In genomic region chr1:101174722-101175121, GRCh38 we compare ENCODE assay signal across 12 cellular contexts.
DNase-seq lines count a peak whose midpoint lies in the region; ATAC-seq and TF ChIP-seq lines count a peak whose summit lies in the region.
"Had no signal": no experiment of that assay in that cellular context is flagged by ENCODE, and none has a peak within 500 bp of the region (broad histone marks: within the 10 kb centered on the region; RNA-seq: fewer than 3 reads in every experiment).

No MANE protein-coding gene starts in this region.

- H3K27me3 ChIP-seq in BJ (ENCODE audit: control insufficient read depth, insufficient read depth, low read length) (no peaks in the 10 kb centered on the region), kidney epithelial cell (ENCODE audit: control insufficient read depth, insufficient read depth, low read length) (no peaks in the 10 kb centered on the region), adrenal gland (no peaks in the 10 kb centered on the region)
- H3K27me3 ChIP-seq: neutrophil had no signal

- H3K4me3 ChIP-seq in BJ (ENCODE audit: low read depth, low read length) (no peak overlapping the region), kidney epithelial cell (ENCODE audit: low read depth, low read length) (no peak overlapping the region), adrenal gland (no peak overlapping the region)
- H3K4me3 ChIP-seq: K562 had no signal

- H3K36me3 ChIP-seq in BJ (ENCODE audit: control insufficient read depth, insufficient read depth, low read length) (no peaks in the 10 kb centered on the region), kidney epithelial cell (ENCODE audit: control insufficient read depth, insufficient read depth, low read length) (no peaks in the 10 kb centered on the region), adrenal gland (replicated peaks in 1 of 2) (no peaks in the 10 kb centered on the region)
- H3K36me3 ChIP-seq: neutrophil had no signal

- H3K27me3 Mint-ChIP-seq in activated CD8-positive, alpha-beta T cell treated with anti-CD3 and anti-CD28 coated beads, Interleukin-2, amount 10 ng/mL, durations not matched to agents 7 days and 5 days (ENCODE audit: low read depth) = no peaks in the 10 kb centered on the region

- no peak for TF ChIP-seq POLR2A in adrenal gland (IDR thresholded peaks at IDR 0.05)

- POLR2A ChIA-PET in BJ (lab: Charles Lee) = no interaction called here
- POLR2A ChIA-PET in activated CD8-positive, alpha-beta T cell treated with anti-CD3 and anti-CD28 coated beads, Interleukin-2, amount 10 ng/mL, durations not matched to agents 7 days and 5 days (lab: Charles Lee) = interaction anchor here (6.6 kb wide), 1 partner anchor 63 kb away, joined by 89 read pairs; the partner anchor contains the start of gene S1PR1

- no peak overlapping the region for H3K27ac ChIP-seq in adrenal gland
- H3K27ac ChIP-seq: neutrophil had no signal

- no peak overlapping the region for H3K27ac Mint-ChIP-seq in activated CD8-positive, alpha-beta T cell treated with anti-CD3 and anti-CD28 coated beads, Interleukin-2, amount 10 ng/mL, durations not matched to agents 7 days and 5 days

- CTCF ChIA-PET in BJ (lab: Yijun Ruan, JAX) = interaction anchor here (0.9 to 1.0 kb wide), 2 partner anchors 14 to 64 kb away, joined by 3 to 4 read pairs; no protein-coding TSS in a partner anchor
- CTCF ChIA-PET in activated CD8-positive, alpha-beta T cell treated with anti-CD3 and anti-CD28 coated beads, Interleukin-2, amount 10 ng/mL, durations not matched to agents 7 days and 5 days (lab: Charles Lee) = interaction anchor here (1.1 to 5.3 kb wide), 3 partner anchors 43 to 114 kb away, joined by 3 to 36 read pairs (median 3); no protein-coding TSS in a partner anchor

- H3K9me3 ChIP-seq in adrenal gland (replicated peaks in 1 of 3) = no peaks in the 10 kb centered on the region
- H3K9me3 ChIP-seq: neutrophil had no signal

- H3K36me3 Mint-ChIP-seq in activated CD8-positive, alpha-beta T cell treated with anti-CD3 and anti-CD28 coated beads, Interleukin-2, amount 10 ng/mL, durations not matched to agents 7 days and 5 days (ENCODE audit: low read depth) = peaks cover under 1% of the 10 kb centered on the region

- H3K4me3 Mint-ChIP-seq in activated CD8-positive, alpha-beta T cell treated with anti-CD3 and anti-CD28 coated beads, Interleukin-2, amount 10 ng/mL, durations not matched to agents 7 days and 5 days = no peak overlapping the region

- no peaks in the 10 kb centered on the region for H3K4me1 ChIP-seq in adrenal gland (replicated peaks in 1 of 2)

- TF ChIP-seq CTCF in BJ (IDR thresholded peaks at IDR 0.05; ENCODE audit: insufficient read depth, low read depth, low read length) (no peak), kidney epithelial cell (IDR thresholded peaks at IDR 0.05; ENCODE audit: insufficient read depth, low read length, poor library complexity, severe bottlenecking) (no peak), adrenal gland (IDR thresholded peaks at IDR 0.05) (no peak)

- no peaks in the 10 kb centered on the region for H3K9me3 Mint-ChIP-seq in activated CD8-positive, alpha-beta T cell treated with anti-CD3 and anti-CD28 coated beads, Interleukin-2, amount 10 ng/mL, durations not matched to agents 7 days and 5 days (ENCODE audit: insufficient read depth)

- ATAC-seq in activated CD8-positive, alpha-beta T cell treated with anti-CD3 and anti-CD28 coated beads, Interleukin-2, amount 10 ng/mL, durations not matched to agents 7 days and 5 days = no peak
- ATAC-seq: K562 had no signal

- DNase-seq in BJ (ENCODE audit: low read depth) = peak; percentile 74
- DNase-seq in HT1080 (ENCODE audit: low read depth) = peak; percentile 89
- peak; percentile 51 for DNase-seq in amniotic stem cell (lab: John Stamatoyannopoulos, UW)
- peak; percentile 53 for DNase-seq in kidney epithelial cell (ENCODE audit: low read depth)
- DNase-seq in COLO668 (lab: John Stamatoyannopoulos, UW; ENCODE audit: unreplicated experiment) = no peak
- no peak for DNase-seq in activated CD8-positive, alpha-beta T cell treated with anti-CD3 and anti-CD28 coated beads, Interleukin-2, amount 10 ng/mL, durations not matched to agents 7 days and 5 days
- DNase-seq in stimulated activated CD4-positive, alpha-beta T cell treated with anti-CD3 and anti-CD28 coated beads, Interleukin-2, amount 100 ng/mL, for 48 hours = no peak
- no peak for DNase-seq in adrenal gland
- DNase-seq: stimulated activated CD4-positive, alpha-beta T cell treated with anti-CD3 and anti-CD28 coated beads, Interleukin-4, amount 100 ng/mL, for 4 hours; substantia nigra had no signal

- H3K4me1 Mint-ChIP-seq in activated CD8-positive, alpha-beta T cell treated with anti-CD3 and anti-CD28 coated beads, Interleukin-2, amount 10 ng/mL, durations not matched to agents 7 days and 5 days (ENCODE audit: low read depth) = peaks cover 35% of the 10 kb centered on the region

- 58 to 67% (median 66%) methylated on average over 5 of the region's 5 CpGs for WGBS in adrenal gland, 4 donors

- intact Hi-C loops in adrenal gland (cut with DNase I) = no loop called here

Comparison
In these comparisons a context has a peak if more than half of its experiments do, and no peak if none do; other contexts are left out.
1. DNase-seq: peak in BJ (single experiment), HT1080 (single experiment), amniotic stem cell (single experiment) and kidney epithelial cell (single experiment); none in COLO668 (single experiment), activated CD8-positive, alpha-beta T cell treated with anti-CD3 and anti-CD28 coated beads, Interleukin-2, amount 10 ng/mL, durations not matched to agents 7 days and 5 days (single experiment), stimulated activated CD4-positive, alpha-beta T cell treated with anti-CD3 and anti-CD28 coated beads, Interleukin-2, amount 100 ng/mL, for 48 hours (0 of 2) and adrenal gland (0 of 7).